ENCODE assay signal across 14 cellular contexts in the genomic region with DNA sequence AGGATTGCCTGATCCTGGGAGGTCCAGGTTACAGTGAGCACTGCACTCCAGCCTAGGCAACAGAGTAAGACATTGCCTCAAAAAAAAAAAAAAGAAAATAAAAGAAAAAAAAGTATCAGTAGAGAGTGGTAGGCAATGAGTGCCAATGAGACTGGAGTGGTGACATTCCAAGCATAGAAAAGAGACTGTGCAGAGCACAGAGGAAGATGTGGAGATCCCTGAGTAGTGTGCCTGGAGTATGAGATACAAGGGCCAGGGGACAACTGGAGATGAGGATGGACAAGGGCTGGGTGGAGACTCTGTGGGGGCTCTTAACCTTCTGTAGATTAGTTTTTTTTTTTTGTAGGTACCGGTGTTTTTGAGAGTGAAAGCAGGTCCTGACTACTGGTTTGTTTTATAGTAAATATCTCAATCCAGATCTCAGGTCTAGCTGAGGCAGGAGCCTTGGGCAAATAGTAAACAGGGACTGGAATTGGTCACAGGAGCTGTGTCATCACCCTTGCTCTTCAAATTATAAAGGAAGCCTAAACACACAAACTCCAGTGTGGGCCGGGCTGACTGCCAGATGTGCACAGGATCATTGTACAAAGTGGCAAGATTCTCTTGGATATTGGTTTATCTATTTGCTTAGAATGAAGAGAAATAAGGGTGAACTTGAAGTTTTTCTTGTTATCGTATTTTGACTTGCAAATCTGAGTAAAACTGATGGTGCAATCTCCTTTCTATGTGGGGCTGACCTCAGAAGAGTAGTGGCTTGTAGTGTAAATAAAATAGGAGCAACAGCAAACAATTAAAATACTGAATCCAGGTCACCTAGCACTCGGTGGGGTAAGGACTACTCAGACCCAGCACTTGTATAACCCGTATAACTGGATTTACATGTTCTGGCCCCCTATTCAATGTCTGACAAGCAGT.
A peak's percentile ranks its signal among the peaks of the same experiment; 100 is the strongest.
DNase-seq lines count a peak whose midpoint lies in the region; ATAC-seq, FAIRE-seq and TF ChIP-seq lines count a peak whose summit lies in the region.
"Had no signal": no experiment of that assay in that cellular context is flagged by ENCODE, and none has a peak within 500 bp of the region (broad histone marks: within the 10 kb centered on the region; RNA-seq: fewer than 3 reads in every experiment).

No MANE protein-coding gene starts in this region.

- H3K36me3 ChIP-seq in SJSA1 = no peaks in the 10 kb centered on the region
- H3K36me3 ChIP-seq in right lobe of liver = no peaks in the 10 kb centered on the region
- H3K36me3 ChIP-seq: BE2C had no signal

- ATAC-seq in right lobe of liver (peak; percentile 67 to 92 (median 90)), HG03025 (IDR thresholded peaks at IDR 0.05; ENCODE audit: low FRiP score, unreplicated experiment) (no peak), HG02763 (IDR thresholded peaks at IDR 0.05; ENCODE audit: unreplicated experiment) (no peak)
- ATAC-seq: natural killer cell had no signal

- intact Hi-C loops in Calu3 (cut with micrococcal nuclease; ENCODE audit: unreplicated experiment) = loop anchor here (10.0 kb wide), 3 partner anchors 486 to 1146 kb away; no protein-coding TSS in a partner anchor
- intact Hi-C loops in right lobe of liver (cut with DNase I) = no loop called here

- H3K27ac ChIP-seq in SJSA1 (peak overlapping the region; percentile 35; the same call in 1 of the 2 replicates), right lobe of liver (peak overlapping the region in 1 of 3 donors; percentile 34)

- DNase-seq in Calu3 (peak; percentile 76), LHCN-M2 (ENCODE audit: low read depth) (peak; percentile 15), SJSA1 (ENCODE audit: low read depth in 1 of 2, low spot score in 2 of 2) (peak; percentile 72 to 81), right lobe of liver (peak; percentile 57 to 77 (median 64)), GM10266 (ENCODE audit: extremely low spot score) (no peak), GM19239 (ENCODE audit: insufficient read length, low spot score) (no peak)
- DNase-seq: activated CD4-positive, alpha-beta memory T cell treated with anti-CD3 and anti-CD28 coated beads, Interleukin-2, amount 10 ng/mL, durations not matched to agents 7 days and 5 days; BE2C; natural killer cell; NCI-H1930; stimulated activated naive CD4-positive, alpha-beta T cell treated with Interleukin-2 at 50 U/mL for 16 hours; T-helper 1 cell had no signal

- H3K4me3 Mint-ChIP-seq in Calu3 (ENCODE audit: low read depth, unreplicated experiment) = peak overlapping the region; percentile 41
- H3K4me3 Mint-ChIP-seq: activated CD4-positive, alpha-beta memory T cell treated with anti-CD3 and anti-CD28 coated beads, Interleukin-2, amount 10 ng/mL, durations not matched to agents 7 days and 5 days; natural killer cell had no signal

- H3K27me3 ChIP-seq in SJSA1 (replicated peaks) = no peaks in the 10 kb centered on the region
- no peaks in the 10 kb centered on the region for H3K27me3 ChIP-seq in right lobe of liver
- H3K27me3 ChIP-seq: BE2C had no signal

- H3K27me3 Mint-ChIP-seq in Calu3 (ENCODE audit: unreplicated experiment) = no peaks in the 10 kb centered on the region

- H3K4me3 ChIP-seq in SJSA1 (no peak overlapping the region), right lobe of liver (peak overlapping the region in 1 of 3 donors; percentile 8)

- BruUV-seq in Calu3 (replicated peaks; lab: Mats Ljungman, UMichigan) = no TSS peak

- 18% methylated on average over 4 of the region's 5 CpGs for WGBS in right lobe of liver (ENCODE audit: insufficient coverage, low coverage, low lambda C conversion rate, missing lambda C conversion rate)

- no peak for TF ChIP-seq POLR2A in right lobe of liver (IDR thresholded peaks at IDR 0.05)

- no peaks in the 10 kb centered on the region for H3K9me3 Mint-ChIP-seq in Calu3 (ENCODE audit: low read depth, unreplicated experiment)
- H3K9me3 Mint-ChIP-seq: activated CD4-positive, alpha-beta memory T cell treated with anti-CD3 and anti-CD28 coated beads, Interleukin-2, amount 10 ng/mL, durations not matched to agents 7 days and 5 days; natural killer cell had no signal

- no peaks in the 10 kb centered on the region for H3K9me3 ChIP-seq in SJSA1 (replicated peaks)
- H3K9me3 ChIP-seq in right lobe of liver = no peaks in the 10 kb centered on the region
- H3K9me3 ChIP-seq: BE2C had no signal

- CTCF ChIA-PET in Calu3 (lab: Charles Lee) = no interaction called here

- H3K36me3 Mint-ChIP-seq in Calu3 (ENCODE audit: insufficient read depth, unreplicated experiment) = peaks cover 19% of the 10 kb centered on the region
- H3K36me3 Mint-ChIP-seq: natural killer cell had no signal

- H3K27ac Mint-ChIP-seq in Calu3 (ENCODE audit: unreplicated experiment) = peak overlapping the region; percentile 78
- H3K27ac Mint-ChIP-seq: activated CD4-positive, alpha-beta memory T cell treated with anti-CD3 and anti-CD28 coated beads, Interleukin-2, amount 10 ng/mL, durations not matched to agents 7 days and 5 days; natural killer cell had no signal

- H3K4me1 Mint-ChIP-seq in Calu3 (ENCODE audit: low read depth, unreplicated experiment) = peaks cover 80% of the 10 kb centered on the region
- H3K4me1 Mint-ChIP-seq: activated CD4-positive, alpha-beta memory T cell treated with anti-CD3 and anti-CD28 coated beads, Interleukin-2, amount 10 ng/mL, durations not matched to agents 7 days and 5 days; natural killer cell had no signal

- TF ChIP-seq CTCF in Calu3 (IDR thresholded peaks at IDR 0.05; ENCODE audit: unreplicated experiment) (no peak), right lobe of liver (IDR thresholded peaks at IDR 0.05) (no peak), GM10266 (IDR thresholded peaks at IDR 0.05; ENCODE audit: control insufficient read depth, insufficient read depth, low read depth, missing control alignments) (no peak)

- peaks cover 62% of the 10 kb centered on the region for H3K4me1 ChIP-seq in SJSA1 (replicated peaks)
- H3K4me1 ChIP-seq in right lobe of liver = peaks cover 0 to 5% (median 0%) of the 10 kb centered on the region in 4 donors

- no peak for FAIRE-seq in GM19239 (lab: Jason Lieb, UNC)

Comparison
In these comparisons a context has a peak if more than half of its experiments do, and no peak if none do; other contexts are left out.
1. DNase-seq: peak in Calu3 (single experiment), LHCN-M2 (single experiment), SJSA1 (2 of 2) and right lobe of liver (3 of 3); none in GM10266 (single experiment) and GM19239 (single experiment).
2. ATAC-seq: peak in right lobe of liver (4 of 4); none in HG03025 (single experiment) and HG02763 (single experiment).